ENCODE assay signal across 2 cellular contexts in the genomic region with DNA sequence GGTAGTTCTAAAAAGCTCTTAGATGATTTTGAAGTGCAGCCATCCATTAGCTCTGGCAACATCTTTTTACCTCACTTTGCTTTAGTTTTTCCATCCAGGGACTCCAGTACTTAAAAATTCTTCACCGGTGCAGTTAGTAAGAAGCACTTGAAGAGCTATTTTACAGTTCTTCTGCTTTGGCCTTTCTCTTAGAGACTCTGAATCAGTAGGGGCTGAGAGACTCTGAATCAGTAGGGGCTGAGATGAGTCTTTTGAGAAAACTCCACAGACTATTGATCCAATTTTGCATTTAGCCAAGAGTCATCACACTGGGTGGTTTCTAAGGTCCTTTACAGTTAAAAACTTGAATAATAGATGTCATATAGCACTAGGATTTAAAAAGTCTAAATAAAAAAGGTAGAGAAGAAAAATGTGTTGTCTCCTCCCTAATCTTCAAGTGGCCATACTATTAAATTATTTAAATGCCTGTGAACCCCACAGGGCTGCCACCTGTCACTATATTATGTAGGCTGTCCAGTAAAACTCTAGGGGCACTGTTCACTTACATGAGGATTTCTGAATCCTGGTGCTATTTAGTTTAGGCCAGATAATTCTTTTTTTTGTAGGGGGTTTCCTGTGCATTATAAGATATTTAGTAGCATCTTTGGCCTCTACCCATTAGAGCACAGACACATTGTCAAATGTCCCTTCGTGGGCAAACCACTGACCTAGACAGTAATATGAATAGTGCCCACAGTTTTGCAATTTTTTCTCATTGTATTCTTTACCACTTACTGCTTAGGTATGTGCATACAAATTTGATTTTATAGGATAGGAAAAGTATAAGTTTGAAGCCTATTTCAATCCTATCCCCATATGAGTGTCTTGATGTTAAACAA.
TF ChIP-seq lines count a peak whose summit lies in the region.

No MANE protein-coding gene starts in this region.

TF ChIP-seq in SK-N-SH, 30 proteins besides CTCF, POLR2A, EP300 and RAD21 (continued from another document):
- TF ChIP-seq REST (IDR thresholded peaks at IDR 0.05; ENCODE audit: low read depth, low read length) (no peak), ELF1 (IDR thresholded peaks at IDR 0.05) (no peak), JUND (IDR thresholded peaks at IDR 0.05) (no peak), FOXM1 (IDR thresholded peaks at IDR 0.05; ENCODE audit: low read depth) (no peak), TAF1 (IDR thresholded peaks at IDR 0.05; ENCODE audit: borderline replicate concordance, low read depth, low read length) (no peak), IRF3 (IDR thresholded peaks at IDR 0.05; ENCODE audit: low read depth, low read length) (no peak), GATA2 (CRISPR knock-in tag; IDR thresholded peaks at IDR 0.05) (no peak), YY1 (IDR thresholded peaks at IDR 0.05; ENCODE audit: low read depth) (no peak), MXI1 (IDR thresholded peaks at IDR 0.05; ENCODE audit: low read depth, low read length) (no peak), TEAD4 (IDR thresholded peaks at IDR 0.05; ENCODE audit: borderline replicate concordance, insufficient read depth) (no peak)

TF ChIP-seq in SK-N-SH treated with all-trans-retinoic acid at 6 μM for 48 hours, 23 proteins besides CTCF, POLR2A, EP300 and RAD21 (continued from another document):
- TF ChIP-seq, protein P1, sequence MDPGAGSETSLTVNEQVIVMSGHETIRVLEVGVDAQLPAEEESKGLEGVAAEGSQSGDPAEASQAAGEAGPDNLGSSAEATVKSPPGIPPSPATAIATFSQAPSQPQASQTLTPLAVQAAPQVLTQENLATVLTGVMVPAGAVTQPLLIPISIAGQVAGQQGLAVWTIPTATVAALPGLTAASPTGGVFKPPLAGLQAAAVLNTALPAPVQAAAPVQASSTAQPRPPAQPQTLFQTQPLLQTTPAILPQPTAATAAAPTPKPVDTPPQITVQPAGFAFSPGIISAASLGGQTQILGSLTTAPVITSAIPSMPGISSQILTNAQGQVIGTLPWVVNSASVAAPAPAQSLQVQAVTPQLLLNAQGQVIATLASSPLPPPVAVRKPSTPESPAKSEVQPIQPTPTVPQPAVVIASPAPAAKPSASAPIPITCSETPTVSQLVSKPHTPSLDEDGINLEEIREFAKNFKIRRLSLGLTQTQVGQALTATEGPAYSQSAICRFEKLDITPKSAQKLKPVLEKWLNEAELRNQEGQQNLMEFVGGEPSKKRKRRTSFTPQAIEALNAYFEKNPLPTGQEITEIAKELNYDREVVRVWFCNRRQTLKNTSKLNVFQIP (CRISPR knock-in tag; IDR thresholded peaks at IDR 0.05; ENCODE audit: borderline replicate concordance, low read depth), result no peak
- TF ChIP-seq BACH2 (CRISPR knock-in tag; IDR thresholded peaks at IDR 0.05; ENCODE audit: borderline replicate concordance) (no peak), ZNF8 (CRISPR knock-in tag; IDR thresholded peaks at IDR 0.05) (no peak), CSDC2 (CRISPR knock-in tag; IDR thresholded peaks at IDR 0.05) (no peak), ZNF70 (CRISPR knock-in tag; IDR thresholded peaks at IDR 0.05) (no peak), TOX (CRISPR knock-in tag; IDR thresholded peaks at IDR 0.05; ENCODE audit: borderline replicate concordance) (no peak), PATZ1 (CRISPR knock-in tag; IDR thresholded peaks at IDR 0.05; ENCODE audit: borderline replicate concordance) (no peak), GLIS3 (CRISPR knock-in tag; IDR thresholded peaks at IDR 0.05) (no peak), ISL1 (CRISPR knock-in tag; IDR thresholded peaks at IDR 0.05) (no peak), ESRRG (CRISPR knock-in tag; IDR thresholded peaks at IDR 0.05) (no peak), ARNTL (CRISPR knock-in tag; IDR thresholded peaks at IDR 0.05; ENCODE audit: borderline replicate concordance, low read depth) (no peak), RARB (CRISPR knock-in tag; IDR thresholded peaks at IDR 0.05) (no peak), TCF4 (CRISPR knock-in tag; IDR thresholded peaks at IDR 0.05; ENCODE audit: borderline replicate concordance) (no peak)
